Comparison of ENCODE assay signal across 15 cellular contexts in the genomic region with DNA sequence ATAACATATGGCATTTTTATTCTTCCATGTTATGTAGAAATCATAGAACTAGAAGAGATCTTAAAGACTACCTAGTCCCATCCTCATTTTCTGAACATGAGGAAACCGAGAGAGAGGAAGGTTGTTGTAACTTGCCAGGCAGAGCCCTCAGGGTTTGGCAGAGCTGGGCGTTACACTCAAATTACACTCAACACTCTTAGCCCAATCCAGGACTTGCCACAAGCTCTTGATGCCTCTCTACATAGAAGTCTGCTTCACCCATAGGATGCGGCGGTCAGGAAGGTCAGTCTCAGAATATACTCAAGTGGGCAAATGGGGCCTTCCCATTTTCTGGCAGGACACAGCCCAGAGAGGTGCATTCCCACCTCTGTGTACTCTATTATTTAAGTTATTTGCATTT.
DNase-seq lines count a peak whose midpoint lies in the region; FAIRE-seq and TF ChIP-seq lines count a peak whose summit lies in the region.
"Had no signal": no experiment of that assay in that cellular context is flagged by ENCODE, and none has a peak within 500 bp of the region (broad histone marks: within the 10 kb centered on the region; RNA-seq: fewer than 3 reads in every experiment).

No MANE protein-coding gene starts in this region.

- H3K9me2 ChIP-seq in GM23248 (ENCODE audit: insufficient read depth): no peaks in the 10 kb centered on the region

- in situ Hi-C loops in GM23248 (cut with MboI): no loop called here

- H2AFZ ChIP-seq in GM23248 (no peak overlapping the region), astrocyte (ENCODE audit: low read depth, low read length) (no peak overlapping the region), keratinocyte (ENCODE audit: control insufficient read depth, low read length) (peak overlapping the region; percentile 5)

- TF ChIP-seq CTCF in astrocyte (IDR thresholded peaks at IDR 0.05; ENCODE audit: insufficient read depth, low read depth, low read length) (no peak), keratinocyte (optimal IDR thresholded peaks at IDR 0.05 in 1 of 3, IDR thresholded peaks at IDR 0.05 in 1 of 3, conservative IDR thresholded peaks at IDR 0.05 in 1 of 3; ENCODE audit: extremely low read depth in 1 of 3, insufficient read depth in 2 of 3, low read length in 3 of 3) (no peak)

- no peak overlapping the region for H3K4me3 Mint-ChIP-seq in astrocyte (ENCODE audit: unreplicated experiment)
- H3K4me3 Mint-ChIP-seq: naive thymus-derived CD4-positive, alpha-beta T cell had no signal

- H3K27ac ChIP-seq in GM23248 (peak overlapping the region; percentile 76; the same call in 1 of the 2 replicates), astrocyte (ENCODE audit: low read depth, low read length) (no peak overlapping the region), keratinocyte (ENCODE audit: control insufficient read depth, insufficient read depth, low read length) (no peak overlapping the region), skeletal muscle tissue (ENCODE audit: low read depth, low read length) (peak overlapping the region; percentile 67), SJCRH30 (no peak overlapping the region), caudate nucleus (ENCODE audit: low read depth, low read length) (no peak overlapping the region)

- H3F3A ChIP-seq in GM23248 (ENCODE audit: insufficient read depth): peaks cover 6% of the 10 kb centered on the region

- H3K36me3 ChIP-seq in GM23248 (ENCODE audit: low read depth) (no peaks in the 10 kb centered on the region), astrocyte (ENCODE audit: insufficient read depth, low read length) (no peaks in the 10 kb centered on the region), keratinocyte (ENCODE audit: control insufficient read depth in 2 of 2, extremely low read depth in 1 of 2, insufficient read depth in 2 of 2, low read length in 2 of 2) (no peaks in the 10 kb centered on the region), skeletal muscle tissue (ENCODE audit: control insufficient read depth in 3 of 3, insufficient read depth in 3 of 3, low read length in 3 of 3) (no peaks in the 10 kb centered on the region), SJCRH30 (no peaks in the 10 kb centered on the region)

- H3K36me3 Mint-ChIP-seq in astrocyte (ENCODE audit: low read depth, unreplicated experiment): peaks cover 2% of the 10 kb centered on the region

- H3K4me1 Mint-ChIP-seq in astrocyte (ENCODE audit: low read depth, unreplicated experiment): peaks cover 23% of the 10 kb centered on the region

- no peaks in the 10 kb centered on the region for H3K9me1 ChIP-seq in keratinocyte (ENCODE audit: control insufficient read depth, extremely low read depth, insufficient read depth, low read length)

- H4K20me1 ChIP-seq in GM23248 (ENCODE audit: insufficient read depth): no peaks in the 10 kb centered on the region
- no peaks in the 10 kb centered on the region for H4K20me1 ChIP-seq in astrocyte (ENCODE audit: insufficient read depth, low read length)
- no peaks in the 10 kb centered on the region for H4K20me1 ChIP-seq in keratinocyte (ENCODE audit: control insufficient read depth, extremely low read depth, insufficient read depth, low read length)

- H3K4me3 ChIP-seq in GM23248 (no peak overlapping the region), astrocyte (ENCODE audit: insufficient read depth, low read depth, low read length) (no peak overlapping the region), keratinocyte (ENCODE audit: control insufficient read depth in 2 of 3, extremely low read depth in 1 of 3, insufficient read depth in 2 of 3, low read depth in 1 of 3, low read length in 3 of 3) (no peak overlapping the region), skeletal muscle tissue (ENCODE audit: low read length in 3 of 3) (peak overlapping the region in 1 of 3 donors; percentile 10), SJCRH30 (no peak overlapping the region)

- H3K9ac ChIP-seq in GM23248 (no peak overlapping the region), astrocyte (ENCODE audit: low read length) (no peak overlapping the region), keratinocyte (ENCODE audit: control insufficient read depth, extremely low read depth, insufficient read depth, low read length) (no peak overlapping the region), skeletal muscle tissue (ENCODE audit: low read depth in 1 of 3, low read length in 3 of 3) (peak overlapping the region in 2 of 3 donors; percentile 13 to 33)

- DNase-seq in GM23248: no peak
- DNase-seq in astrocyte (ENCODE audit: low read depth): no peak
- no peak for DNase-seq in keratinocyte (ENCODE audit: low read depth, low spot score)
- DNase-seq in putamen (ENCODE audit: low spot score): no peak
- no peak for DNase-seq in SJCRH30
- no peak for DNase-seq in stimulated activated CD4-positive, alpha-beta T cell treated with anti-CD3 and anti-CD28 coated beads, Interleukin-12 subunit alpha, Interleukin-12 subunit beta, amount 100 ng/mL, for 4 hours
- DNase-seq in caudate nucleus (lab: John Stamatoyannopoulos, UW): no peak
- DNase-seq: activated CD4-positive, alpha-beta T cell treated with anti-CD3 and anti-CD28 coated beads, Interleukin-2, amount 50 U/mL, for 48 hours; activated naive CD4-positive, alpha-beta T cell treated with anti-CD3 and anti-CD28 coated beads, Interleukin-2, amount 50 U/mL, for 16 hours; activated T-cell treated with anti-CD3 and anti-CD28 coated beads, Interleukin-2, amount 50 U/mL, for 1 hour; GDM1; naive thymus-derived CD4-positive, alpha-beta T cell; NCI-H146; NCI-H69 had no signal

- peaks cover 39% of the 10 kb centered on the region for H3K4me1 ChIP-seq in GM23248 (ENCODE audit: insufficient read depth)
- H3K4me1 ChIP-seq in astrocyte (ENCODE audit: insufficient read depth, low read length): peaks cover 24% of the 10 kb centered on the region
- H3K4me1 ChIP-seq in keratinocyte (ENCODE audit: control insufficient read depth, extremely low read depth, insufficient read depth, low read length): peaks cover 20% of the 10 kb centered on the region
- H3K4me1 ChIP-seq in skeletal muscle tissue (ENCODE audit: control insufficient read depth in 3 of 3, insufficient read depth in 3 of 3, low read length in 3 of 3): peaks cover 48 to 53% (median 50%) of the 10 kb centered on the region in 3 donors
- peaks cover 25% of the 10 kb centered on the region for H3K4me1 ChIP-seq in SJCRH30

- no peaks in the 10 kb centered on the region for H3K9me3 ChIP-seq in GM23248 (ENCODE audit: low read depth)
- H3K9me3 ChIP-seq in astrocyte (ENCODE audit: insufficient read depth, low read depth, low read length): no peaks in the 10 kb centered on the region
- H3K9me3 ChIP-seq in keratinocyte (ENCODE audit: control insufficient read depth, low read depth, low read length): no peaks in the 10 kb centered on the region
- no peaks in the 10 kb centered on the region for H3K9me3 ChIP-seq in skeletal muscle tissue (ENCODE audit: control insufficient read depth in 3 of 3, low read length in 3 of 3)
- H3K9me3 ChIP-seq in SJCRH30 (replicated peaks): 0 out of 2 replicates have a peak, but pooled peaks cover 8% of the 10 kb centered on the region

- no peaks in the 10 kb centered on the region for H3K27me3 Mint-ChIP-seq in astrocyte (ENCODE audit: low read depth, unreplicated experiment)
- H3K27me3 Mint-ChIP-seq: naive thymus-derived CD4-positive, alpha-beta T cell had no signal

- H3K27ac Mint-ChIP-seq in astrocyte (ENCODE audit: unreplicated experiment): no peak overlapping the region

- no peaks in the 10 kb centered on the region for H3K27me3 ChIP-seq in GM23248 (replicated peaks; ENCODE audit: insufficient read depth)
- H3K27me3 ChIP-seq in astrocyte (ENCODE audit: insufficient read depth, low read length): no peaks in the 10 kb centered on the region
- H3K27me3 ChIP-seq in keratinocyte (ENCODE audit: control insufficient read depth, extremely low read depth, insufficient read depth, low read length): no peaks in the 10 kb centered on the region
- H3K27me3 ChIP-seq in skeletal muscle tissue (ENCODE audit: control insufficient read depth in 3 of 3, insufficient read depth in 3 of 3, low read length in 3 of 3): no peaks in the 10 kb centered on the region
- no peaks in the 10 kb centered on the region for H3K27me3 ChIP-seq in SJCRH30

- H3K79me2 ChIP-seq in GM23248 (ENCODE audit: insufficient read depth): no peaks in the 10 kb centered on the region
- H3K79me2 ChIP-seq in astrocyte (ENCODE audit: insufficient read depth, low read length): no peaks in the 10 kb centered on the region
- no peaks in the 10 kb centered on the region for H3K79me2 ChIP-seq in keratinocyte (ENCODE audit: control insufficient read depth, insufficient read depth, low read length)

- peaks cover 11% of the 10 kb centered on the region for H3K9me3 Mint-ChIP-seq in astrocyte (ENCODE audit: unreplicated experiment)

- 93% methylated on average over 4 of the region's 4 CpGs for WGBS in GM23248 (ENCODE audit: low coverage in 1 of 2, low lambda C conversion rate in 2 of 2, missing lambda C conversion rate in 2 of 2), 2 experiments

- H3K4me2 ChIP-seq in GM23248 (ENCODE audit: unreplicated experiment): no peak overlapping the region
- no peak overlapping the region for H3K4me2 ChIP-seq in astrocyte (ENCODE audit: low read length)
- peak overlapping the region; percentile 50 for H3K4me2 ChIP-seq in keratinocyte (ENCODE audit: control insufficient read depth, extremely low read depth, insufficient read depth, low read depth, low read length)

- FAIRE-seq in astrocyte (lab: Jason Lieb, UNC): peak; percentile 29
- peak; percentile 70 for FAIRE-seq in keratinocyte (lab: Jason Lieb, UNC)

- dilution Hi-C loops in keratinocyte (cut with MboI; ENCODE audit: extremely low pct_ligation_motif_present, low sequenced_read_pairs): no loop called here

Comparison
In these comparisons a context has a peak if more than half of its experiments do, and no peak if none do; other contexts are left out.
1. H3K27ac ChIP-seq: peak in GM23248 (single experiment) and skeletal muscle tissue (single experiment); none in astrocyte (single experiment), keratinocyte (single experiment), SJCRH30 (single experiment) and caudate nucleus (single experiment).
2. H3K9ac ChIP-seq: peak in skeletal muscle tissue (2 of 3); none in GM23248 (single experiment), astrocyte (single experiment) and keratinocyte (single experiment).